8 cellular contexts compared by ENCODE assay signal in the genomic region with DNA sequence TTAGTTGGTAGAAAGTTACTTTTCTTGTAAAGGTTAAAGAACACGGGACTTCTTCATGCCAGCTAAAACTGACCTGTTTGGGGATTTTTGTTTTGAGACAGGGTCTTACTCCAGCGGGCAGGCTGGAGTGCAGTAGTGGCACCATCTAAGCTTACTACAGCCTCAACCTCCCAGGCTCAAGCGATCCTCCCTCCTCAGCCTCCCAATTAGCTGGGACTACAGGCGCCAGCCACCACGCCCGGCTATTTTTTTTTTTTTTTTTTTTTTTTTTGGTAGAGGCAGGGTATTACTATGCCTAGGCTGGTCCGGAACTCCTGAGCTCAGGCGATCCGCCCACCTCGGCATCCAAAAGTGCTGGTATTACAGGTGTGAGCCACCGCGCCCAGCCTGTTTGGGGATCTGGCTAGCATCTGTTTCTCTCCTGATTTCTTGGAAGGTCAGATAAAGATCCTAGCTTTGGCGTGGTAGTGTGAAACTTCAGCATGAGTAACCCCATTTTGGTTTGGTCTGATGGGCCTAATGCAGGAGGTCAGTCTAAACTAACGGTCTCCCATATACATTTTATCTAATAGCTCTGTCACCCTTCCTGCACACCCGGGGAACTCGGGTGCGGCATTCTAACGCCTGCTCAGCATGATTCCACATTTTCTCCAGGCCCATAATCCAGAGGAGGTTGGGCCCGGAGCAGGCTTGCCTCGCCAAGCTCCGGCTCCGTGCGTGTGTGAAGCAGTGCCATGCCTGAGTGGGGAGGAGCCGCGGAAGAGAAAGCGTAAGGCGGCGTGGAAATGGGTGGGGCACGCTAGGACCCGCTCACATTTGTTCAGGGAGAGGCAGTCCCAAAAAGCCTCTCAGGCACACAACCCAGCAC. TPM values are rescaled to one million over a fixed set of nuclear protein-coding genes. Genes with fewer than 3 reads are reported as not detected.
DNase-seq lines count a peak whose midpoint lies in the region; ATAC-seq, FAIRE-seq and TF ChIP-seq lines count a peak whose summit lies in the region.

No MANE protein-coding gene starts in this region.

- peaks cover 49% of the 10 kb centered on the region for H3K4me1 Mint-ChIP-seq in endodermal cell

- peak overlapping the region; percentile 95 for H3K27ac Mint-ChIP-seq in endodermal cell

- no peaks in the 10 kb centered on the region for H3K27me3 ChIP-seq in endodermal cell (ENCODE audit: control insufficient read depth, insufficient read depth, low read length, poor library complexity, severe bottlenecking)

- WGBS in A549 (ENCODE audit: missing lambda C conversion rate) = 38% methylated on average over 28 of the region's 30 CpGs
- 61 to 74% methylated on average over 16 to 27 of the region's 30 CpGs for WGBS in endodermal cell (ENCODE audit: insufficient coverage in 1 of 2, insufficient read length in 1 of 2), 2 experiments

- no peaks in the 10 kb centered on the region for H3K9me3 Mint-ChIP-seq in endodermal cell

- H3K4me3 ChIP-seq in A549 = peak overlapping the region; percentile 83
- H3K4me3 ChIP-seq in endodermal cell (ENCODE audit: low read length) = peak overlapping the region; percentile 98

- no peaks in the 10 kb centered on the region for H3K9me3 ChIP-seq in A549
- H3K9me3 ChIP-seq in endodermal cell (ENCODE audit: control insufficient read depth, low read length) = no peaks in the 10 kb centered on the region

- H3K27ac ChIP-seq in A549 = peak overlapping the region; percentile 99
- H3K27ac ChIP-seq in endodermal cell (ENCODE audit: low read depth, low read length) = peak overlapping the region; percentile 100

- TF ChIP-seq RAD21 in A549 (conservative IDR thresholded peaks at IDR 0.05 in 1 of 2, IDR thresholded peaks at IDR 0.05 in 1 of 2) = 0 out of 5 replicates have a peak, but pooled peaks of 1 of the 2 experiments have one; percentile 9

- FAIRE-seq in A549 (lab: Jason Lieb, UNC) = no peak

- POLR2A ChIA-PET in A549 (lab: Yijun Ruan, JAX) = interaction anchor here (0.7 to 3.3 kb wide), 13 partner anchors 10 to 98 kb away, joined by 4 to 53 read pairs (median 12); a partner anchor contains a TSS

- H3K27me3 Mint-ChIP-seq in endodermal cell (ENCODE audit: insufficient read depth) = no peaks in the 10 kb centered on the region

- TF ChIP-seq EP300 in A549 (IDR thresholded peaks at IDR 0.05) = no peak

- TF ChIP-seq POLR2A in A549 (IDR thresholded peaks at IDR 0.05; ENCODE audit: low read length) (peak; percentile 41), GM18505 (IDR thresholded peaks at IDR 0.05; ENCODE audit: borderline replicate concordance, extremely low read depth, insufficient read depth, insufficient read length) (no peak)

- DNase-seq in A549 (ENCODE audit: low read depth in 1 of 2, low spot score in 1 of 2) (peak in 1 of 2 experiments; percentile 79), NCI-H345 treated with DMSO at 0.1 percent for 48 hours (lab: John Stamatoyannopoulos, UW; ENCODE audit: unreplicated experiment) (peak; percentile 39), endodermal cell (peak; percentile 57), middle frontal gyrus (ENCODE audit: extremely low spot score, low spot score) (peak; percentile 64)
- DNase-seq in activated CD8-positive, alpha-beta memory T cell treated with anti-CD3 and anti-CD28 coated beads for 24 hours = peak; percentile 89
- peak; percentile 57 for DNase-seq in stimulated activated CD8-positive, alpha-beta memory T cell treated with anti-CD3 and anti-CD28 coated beads, Interleukin-4, amount 100 ng/mL, for 24 hours (ENCODE audit: low read depth)

- H3K4me1 ChIP-seq in A549 = peaks cover 55% of the 10 kb centered on the region
- peaks cover 17% of the 10 kb centered on the region for H3K4me1 ChIP-seq in endodermal cell (ENCODE audit: control insufficient read depth, insufficient read depth, low read length)

- H3K9ac ChIP-seq in endodermal cell (ENCODE audit: extremely low read depth, low read length, poor library complexity, severe bottlenecking) = peak overlapping the region; percentile 95

- H3K36me3 ChIP-seq in endodermal cell (ENCODE audit: control insufficient read depth, insufficient read depth, low read length) = peaks cover 29% of the 10 kb centered on the region

- ATAC-seq in A549 = peak; percentile 74 to 76
- ATAC-seq in GM18505 (IDR thresholded peaks at IDR 0.05; ENCODE audit: unreplicated experiment) = peak; percentile 41
- peak; percentile 30 for ATAC-seq in HG02970 (IDR thresholded peaks at IDR 0.05; ENCODE audit: low FRiP score, unreplicated experiment)

- H3K36me3 Mint-ChIP-seq in endodermal cell (ENCODE audit: low read depth) = peaks cover 31% of the 10 kb centered on the region

- TF ChIP-seq CTCF in A549 (IDR thresholded peaks at IDR 0.05) (no peak), endodermal cell (conservative IDR thresholded peaks at IDR 0.05) (no peak)

- H3K4me3 Mint-ChIP-seq in endodermal cell = peak overlapping the region; percentile 99

- H3K4me2 ChIP-seq in A549 = peak overlapping the region; percentile 81

- CTCF ChIA-PET in A549 (lab: Yijun Ruan, JAX) = interaction anchor here (0.6 to 8.6 kb wide), 7 partner anchors 10 to 25 kb away, joined by 3 to 119 read pairs (median 6); a partner anchor contains a TSS

TF ChIP-seq in A549, 52 proteins besides CTCF, POLR2A, EP300 and RAD21 (continues in another document):
- TF ChIP-seq, protein P1, sequence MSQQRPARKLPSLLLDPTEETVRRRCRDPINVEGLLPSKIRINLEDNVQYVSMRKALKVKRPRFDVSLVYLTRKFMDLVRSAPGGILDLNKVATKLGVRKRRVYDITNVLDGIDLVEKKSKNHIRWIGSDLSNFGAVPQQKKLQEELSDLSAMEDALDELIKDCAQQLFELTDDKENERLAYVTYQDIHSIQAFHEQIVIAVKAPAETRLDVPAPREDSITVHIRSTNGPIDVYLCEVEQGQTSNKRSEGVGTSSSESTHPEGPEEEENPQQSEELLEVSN (IDR thresholded peaks at IDR 0.05; ENCODE audit: borderline replicate concordance, low read depth) = peak; percentile 83
- no peak for TF ChIP-seq FOSL2 (IDR thresholded peaks at IDR 0.05)
- 0 out of 2 replicates have a peak, but pooled peaks have one; percentile 2 for TF ChIP-seq FOSL2 (CRISPR knock-in tag; IDR thresholded peaks at IDR 0.05)
- TF ChIP-seq ZFP36 (IDR thresholded peaks at IDR 0.05; ENCODE audit: borderline replicate concordance, partially characterized antibody) = no peak
- TF ChIP-seq RFX5 (IDR thresholded peaks at IDR 0.05) = 0 out of 2 replicates have a peak, but pooled peaks have one; percentile 10
- TF ChIP-seq, protein P2, sequence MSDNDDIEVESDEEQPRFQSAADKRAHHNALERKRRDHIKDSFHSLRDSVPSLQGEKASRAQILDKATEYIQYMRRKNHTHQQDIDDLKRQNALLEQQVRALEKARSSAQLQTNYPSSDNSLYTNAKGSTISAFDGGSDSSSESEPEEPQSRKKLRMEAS (IDR thresholded peaks at IDR 0.05) = no peak; the same call in 1 of the 2 replicates
- peak; percentile 59 for TF ChIP-seq FOSB (CRISPR knock-in tag; IDR thresholded peaks at IDR 0.05)
- TF ChIP-seq HEYL (CRISPR knock-in tag; IDR thresholded peaks at IDR 0.05) = peak; percentile 93
- no peak for TF ChIP-seq KDM1A (IDR thresholded peaks at IDR 0.05; ENCODE audit: low read depth)
- peak; percentile 96 for TF ChIP-seq HOXB13 (CRISPR knock-in tag; IDR thresholded peaks at IDR 0.05; ENCODE audit: low read depth)
- TF ChIP-seq, protein P3, sequence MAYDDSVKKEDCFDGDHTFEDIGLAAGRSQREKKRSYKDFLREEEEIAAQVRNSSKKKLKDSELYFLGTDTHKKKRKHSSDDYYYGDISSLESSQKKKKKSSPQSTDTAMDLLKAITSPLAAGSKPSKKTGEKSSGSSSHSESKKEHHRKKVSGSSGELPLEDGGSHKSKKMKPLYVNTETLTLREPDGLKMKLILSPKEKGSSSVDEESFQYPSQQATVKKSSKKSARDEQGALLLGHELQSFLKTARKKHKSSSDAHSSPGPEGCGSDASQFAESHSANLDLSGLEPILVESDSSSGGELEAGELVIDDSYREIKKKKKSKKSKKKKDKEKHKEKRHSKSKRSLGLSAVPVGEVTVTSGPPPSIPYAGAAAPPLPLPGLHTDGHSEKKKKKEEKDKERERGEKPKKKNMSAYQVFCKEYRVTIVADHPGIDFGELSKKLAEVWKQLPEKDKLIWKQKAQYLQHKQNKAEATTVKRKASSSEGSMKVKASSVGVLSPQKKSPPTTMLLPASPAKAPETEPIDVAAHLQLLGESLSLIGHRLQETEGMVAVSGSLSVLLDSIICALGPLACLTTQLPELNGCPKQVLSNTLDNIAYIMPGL (CRISPR knock-in tag; IDR thresholded peaks at IDR 0.05; ENCODE audit: borderline replicate concordance) = peak; percentile 66; the same call in 1 of the 2 replicates
- TF ChIP-seq ZC3H11A (IDR thresholded peaks at IDR 0.05) = 0 out of 2 replicates have a peak, but pooled peaks have one; percentile 7
- peak; percentile 91 for TF ChIP-seq ZSCAN20 (CRISPR knock-in tag; IDR thresholded peaks at IDR 0.05)
- TF ChIP-seq KDM5A (IDR thresholded peaks at IDR 0.05) = no peak
- TF ChIP-seq, protein P4, sequence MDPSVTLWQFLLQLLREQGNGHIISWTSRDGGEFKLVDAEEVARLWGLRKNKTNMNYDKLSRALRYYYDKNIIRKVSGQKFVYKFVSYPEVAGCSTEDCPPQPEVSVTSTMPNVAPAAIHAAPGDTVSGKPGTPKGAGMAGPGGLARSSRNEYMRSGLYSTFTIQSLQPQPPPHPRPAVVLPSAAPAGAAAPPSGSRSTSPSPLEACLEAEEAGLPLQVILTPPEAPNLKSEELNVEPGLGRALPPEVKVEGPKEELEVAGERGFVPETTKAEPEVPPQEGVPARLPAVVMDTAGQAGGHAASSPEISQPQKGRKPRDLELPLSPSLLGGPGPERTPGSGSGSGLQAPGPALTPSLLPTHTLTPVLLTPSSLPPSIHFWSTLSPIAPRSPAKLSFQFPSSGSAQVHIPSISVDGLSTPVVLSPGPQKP (IDR thresholded peaks at IDR 0.05; ENCODE audit: low read depth, low read length) = no peak

RNA-seq across cellular contexts. Expression of a gene that starts 1.0 kb away (rescaled TPM):
- 262 and 285 TPM in 2 replicates for polyA plus RNA-seq in A549 (2011; rRNA removed)
- polyA plus RNA-seq in A549 (2012; cell fraction: cytosol; rRNA removed) = 127 and 130 TPM in 2 replicates
- polyA plus RNA-seq in A549 (2012; cell fraction: nucleus; rRNA removed) = 60.2 and 94.6 TPM in 2 replicates
- 273 to 292 TPM (median 276 TPM) in 3 replicates for polyA plus RNA-seq in A549 (2017; fragmentation: RNase III; extraction: RNeasy Plus Mini Kit Qiagen cat#74134 plus additional on column Dnase treatment)
- polyA minus RNA-seq in A549 (2011; rRNA and poly(A)+ RNA removed) = 73.4 and 85.0 TPM in 2 replicates
- total RNA-seq in endodermal cell = 100 to 1,000 TPM; 277 to 292 TPM
- polyA plus RNA-seq in endodermal cell (2013, experiment 1 of 2) = 259 TPM
- polyA plus RNA-seq in endodermal cell (2013, experiment 2 of 2) = 244 TPM

RNA-seq across cellular contexts. Expression of a gene that starts 26.2 kb away (rescaled TPM):
- polyA plus RNA-seq in A549 (2011; rRNA removed) (9.5 and 9.8 TPM in 2 replicates), A549 (2017; fragmentation: RNase III; extraction: RNeasy Plus Mini Kit Qiagen cat#74134 plus additional on column Dnase treatment) (31.3 to 35.3 TPM (median 34.2 TPM) in 3 replicates)
- 57.8 and 74.6 TPM in 2 replicates for polyA plus RNA-seq in A549 (2012; cell fraction: cytosol; rRNA removed)
- 174 and 265 TPM in 2 replicates for polyA plus RNA-seq in A549 (2012; cell fraction: nucleus; rRNA removed)
- 2.1 and 3.2 TPM in 2 replicates for polyA minus RNA-seq in A549 (2011; rRNA and poly(A)+ RNA removed)
- 10 to 100 TPM in 1 of 2 donors, 1 to 10 TPM in 1; 9.6 to 14.4 TPM for total RNA-seq in endodermal cell
- 9.8 TPM for polyA plus RNA-seq in endodermal cell (2013, experiment 1 of 2)
- polyA plus RNA-seq in endodermal cell (2013, experiment 2 of 2) = 9.0 TPM
